ENCODE assay signal across 1 cellular context in genomic region chr22:20175597-20175900, GRCh38.
A peak's percentile ranks its signal among the peaks of the same experiment; 100 is the strongest.
TF ChIP-seq lines count a peak whose summit lies in the region.

No MANE protein-coding gene starts in this region.

TF ChIP-seq in HEK293, 187 proteins besides CTCF, POLR2A, EP300 and RAD21 (continued from another document):
- TF ChIP-seq ZNF18 (tag by site-specific recombination; IDR thresholded peaks at IDR 0.05) = 0 out of 2 replicates have a peak, but pooled peaks have one; percentile 25
TF ChIP-seq in HEK293: peak in this region for 1.
